1 cellular context compared by ENCODE assay signal in genomic region chr5:172821340-172821985, GRCh38.
TF ChIP-seq lines count a peak whose summit lies in the region.

No MANE protein-coding gene starts in this region.

TF ChIP-seq in K562, 482 proteins besides CTCF, POLR2A, EP300 and RAD21 (continued from another document):
- TF ChIP-seq GATAD2B (IDR thresholded peaks at IDR 0.05; ENCODE audit: borderline replicate concordance) (no peak), ZNF146 (CRISPR knock-in tag; IDR thresholded peaks at IDR 0.05; ENCODE audit: unreplicated experiment) (no peak)
